14 cellular contexts compared by ENCODE assay signal in the genomic region with DNA sequence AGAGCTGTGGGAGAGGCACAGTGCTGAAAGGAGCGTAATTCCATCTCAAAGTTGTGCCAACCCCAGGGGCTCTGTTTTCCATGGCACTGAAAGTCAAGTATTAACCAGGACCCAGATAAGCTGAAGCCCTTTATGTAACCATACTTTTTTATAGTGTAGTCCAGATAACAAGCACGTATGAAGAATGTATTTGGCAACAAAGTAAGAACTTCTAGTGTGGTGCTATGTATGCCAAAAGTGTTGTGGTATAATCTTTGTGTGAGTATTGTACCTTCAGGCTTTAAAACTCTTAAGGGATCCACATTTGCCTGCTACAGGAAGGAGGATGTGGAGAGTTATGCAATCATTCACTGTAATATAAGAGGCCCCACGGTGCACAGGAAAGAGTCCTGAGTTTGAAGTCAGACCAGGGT.
DNase-seq lines count a peak whose midpoint lies in the region; ATAC-seq and TF ChIP-seq lines count a peak whose summit lies in the region.
"Had no signal": no experiment of that assay in that cellular context is flagged by ENCODE, and none has a peak within 500 bp of the region (broad histone marks: within the 10 kb centered on the region; RNA-seq: fewer than 3 reads in every experiment).

No MANE protein-coding gene starts in this region.

- H3K27me3 ChIP-seq in upper lobe of right lung (no peaks in the 10 kb centered on the region), stomach (no peaks in the 10 kb centered on the region), gastroesophageal sphincter (no peaks in the 10 kb centered on the region)

- ATAC-seq in Right ventricle myocardium superior (ENCODE audit: poor library complexity) (peak; percentile 87), upper lobe of right lung (peak; percentile 16), gastroesophageal sphincter (no peak), GM19328 (IDR thresholded peaks at IDR 0.05; ENCODE audit: unreplicated experiment) (no peak)

- WGBS in stomach, 5 donors: 16 to 36% (median 22%) methylated on average over 3 of the region's 3 CpGs
- 34 to 52% methylated on average over 3 of the region's 3 CpGs for WGBS in gastroesophageal sphincter (ENCODE audit: low coverage in 1 of 2), 2 donors

- no peak overlapping the region for H3K4me3 ChIP-seq in fibroblast of the aortic adventitia (ENCODE audit: low read depth, low read length)
- no peak overlapping the region for H3K4me3 ChIP-seq in upper lobe of right lung
- H3K4me3 ChIP-seq in stomach: no peak overlapping the region
- no peak overlapping the region for H3K4me3 ChIP-seq in gastroesophageal sphincter

- H3K9me3 ChIP-seq in upper lobe of right lung: no peaks in the 10 kb centered on the region
- H3K9me3 ChIP-seq in stomach: no peaks in the 10 kb centered on the region
- no peaks in the 10 kb centered on the region for H3K9me3 ChIP-seq in gastroesophageal sphincter

- H3K36me3 ChIP-seq in upper lobe of right lung: no peaks in the 10 kb centered on the region
- no peaks in the 10 kb centered on the region for H3K36me3 ChIP-seq in stomach
- H3K36me3 ChIP-seq in gastroesophageal sphincter: no peaks in the 10 kb centered on the region

- no peak overlapping the region for H3K27ac ChIP-seq in upper lobe of right lung
- no peak overlapping the region for H3K27ac ChIP-seq in stomach
- H3K27ac ChIP-seq in gastroesophageal sphincter: no peak overlapping the region
- H3K27ac ChIP-seq: RWPE1 had no signal

- H3K4me1 ChIP-seq in upper lobe of right lung: no peaks in the 10 kb centered on the region
- H3K4me1 ChIP-seq in stomach: no peaks in the 10 kb centered on the region
- no peaks in the 10 kb centered on the region for H3K4me1 ChIP-seq in gastroesophageal sphincter

- intact Hi-C loops in Right ventricle myocardium superior (cut with DNase I) (no loop called here), cardiac septum (cut with DNase I) (no loop called here), upper lobe of right lung (cut with DNase I) (no loop called here), stomach (cut with DNase I; ENCODE audit: low total_unique reads) (no loop called here)

- TF ChIP-seq CTCF in fibroblast of the aortic adventitia (IDR thresholded peaks at IDR 0.05; ENCODE audit: insufficient read depth, low read length) (no peak), upper lobe of right lung (IDR thresholded peaks at IDR 0.05) (no peak), stomach (IDR thresholded peaks at IDR 0.05) (no peak), gastroesophageal sphincter (IDR thresholded peaks at IDR 0.05) (no peak)

- TF ChIP-seq EP300 in stomach (IDR thresholded peaks at IDR 0.05): no peak
- no peak for TF ChIP-seq EP300 in gastroesophageal sphincter (IDR thresholded peaks at IDR 0.05)

- TF ChIP-seq POLR2A in stomach (IDR thresholded peaks at IDR 0.05) (no peak), gastroesophageal sphincter (IDR thresholded peaks at IDR 0.05) (no peak)

- DNase-seq in Right ventricle myocardium superior (no peak), cardiac septum (ENCODE audit: low spot score) (no peak), RPMI7951 (ENCODE audit: low read depth) (peak; percentile 29), fibroblast of the aortic adventitia (ENCODE audit: low read depth) (peak; percentile 60), upper lobe of right lung (no peak), stomach (no peak)
- DNase-seq: CD4-positive, alpha-beta memory T cell; central memory CD4-positive, alpha-beta T cell; effector memory CD4-positive, alpha-beta T cell; NCI-H1105 treated with DMSO at 0.1 percent for 48 hours; NCI-H82 had no signal

Comparison
In these comparisons a context has a peak if more than half of its experiments do, and no peak if none do; other contexts are left out.
1. ATAC-seq: peak in Right ventricle myocardium superior (single experiment) and upper lobe of right lung (single experiment); none in gastroesophageal sphincter (single experiment) and GM19328 (single experiment).
2. DNase-seq: peak in RPMI7951 (single experiment) and fibroblast of the aortic adventitia (single experiment); none in Right ventricle myocardium superior (single experiment), cardiac septum (single experiment), upper lobe of right lung (single experiment) and stomach (single experiment).